20 cellular contexts compared by ENCODE assay signal in the genomic region with DNA sequence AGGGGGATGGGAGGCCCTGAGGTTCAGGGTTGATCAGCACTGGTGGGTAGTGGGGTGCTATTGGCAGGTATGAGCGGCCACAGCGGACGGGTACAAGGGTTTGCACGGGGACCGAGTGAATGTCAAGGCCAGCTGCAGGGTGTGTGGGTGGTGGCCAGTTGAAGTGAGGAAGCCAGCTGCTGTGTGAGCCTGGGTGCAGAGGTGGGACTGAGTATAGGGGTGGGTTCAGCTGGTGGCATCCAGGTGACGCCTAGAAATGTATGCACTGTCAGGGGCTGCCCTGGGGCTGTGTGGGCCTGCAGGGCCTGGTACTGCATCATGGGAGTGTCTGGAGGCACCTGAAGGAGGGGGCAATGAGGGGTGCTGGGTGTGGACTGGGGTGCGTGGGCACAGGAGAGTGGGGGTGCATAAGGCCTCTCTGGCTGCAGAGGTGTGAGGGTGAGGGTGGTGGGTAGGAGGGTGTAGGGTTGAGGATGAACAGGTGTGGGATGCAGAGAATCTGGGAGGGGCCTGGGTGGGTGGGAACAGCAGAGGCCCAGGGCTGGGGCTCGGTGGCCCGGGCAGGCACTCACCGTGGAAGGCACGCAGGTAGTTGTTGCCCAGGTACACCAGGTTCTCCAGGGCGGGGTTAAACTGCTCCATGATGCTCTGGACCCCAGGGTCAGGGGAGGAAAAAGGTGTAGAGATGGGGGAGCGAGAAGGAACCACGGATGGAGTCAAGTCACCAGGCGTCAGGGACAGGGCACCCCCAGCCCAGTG. TPM values are rescaled to one million over a fixed set of nuclear protein-coding genes. Genes with fewer than 3 reads are reported as not detected.
DNase-seq lines count a peak whose midpoint lies in the region; ATAC-seq and TF ChIP-seq lines count a peak whose summit lies in the region.
"Had no signal": no experiment of that assay in that cellular context is flagged by ENCODE, and none has a peak within 500 bp of the region (broad histone marks: within the 10 kb centered on the region; RNA-seq: fewer than 3 reads in every experiment).

No MANE protein-coding gene starts in this region.

- H2BK12ac ChIP-seq in mesenchymal stem cell (ENCODE audit: low read length in 2 of 2) = no peak overlapping the region

- TF ChIP-seq CTCF in glutamatergic neuron (IDR thresholded peaks at IDR 0.05; ENCODE audit: partially characterized antibody, unreplicated experiment) (no peak), endodermal cell (conservative IDR thresholded peaks at IDR 0.05) (no peak)

- H3K4me1 ChIP-seq in mesenchymal stem cell (ENCODE audit: control insufficient read depth, insufficient read depth, low read depth, low read length) (peaks cover 19% of the 10 kb centered on the region), endodermal cell (ENCODE audit: control insufficient read depth, insufficient read depth, low read length) (no peaks in the 10 kb centered on the region)
- no peaks in the 10 kb centered on the region for H3K4me1 ChIP-seq in CD4-positive, alpha-beta memory T cell (ENCODE audit: insufficient read depth, low read length)
- H3K4me1 ChIP-seq: spleen had no signal

- no peak for DNase-seq in activated T-cell treated with anti-CD3 and anti-CD28 coated beads, Interleukin-2, amount 50 U/mL, for 72 hours
- no peak for DNase-seq in activated T-cell treated with anti-CD3 and anti-CD28 coated beads, Interleukin-2, amount 50 U/mL, for 48 hours
- DNase-seq in activated CD8-positive, alpha-beta T cell treated with anti-CD3 and anti-CD28 coated beads, Interleukin-2, amount 10 ng/mL, durations not matched to agents 7 days and 5 days = peak; percentile 32
- no peak for DNase-seq in mesenchymal stem cell
- DNase-seq in stimulated activated naive B cell treated with anti-CD40 and anti-IgM and Interleukin-4, amounts not matched to agents 10 μg/mL and 1 μg/mL and 100 μg/mL, for 72 hours = no peak
- no peak for DNase-seq in glutamatergic neuron
- no peak for DNase-seq in CD4-positive, alpha-beta memory T cell
- no peak for DNase-seq in endodermal cell
- DNase-seq: activated CD4-positive, alpha-beta T cell treated with anti-CD3 and anti-CD28 coated beads for 4 hours; brain microvascular endothelial cell; DMS79 treated with DMSO at 0.1 percent for 48 hours; NCI-H1436 treated with DMSO at 0.1 percent for 48 hours; spleen; stimulated activated CD8-positive, alpha-beta memory T cell treated with anti-CD3 and anti-CD28 coated beads, Interleukin-4, amount 100 ng/mL, for 48 hours had no signal

- H3K27ac ChIP-seq in mesenchymal stem cell (ENCODE audit: low read length, poor library complexity, severe bottlenecking) (no peak overlapping the region), endodermal cell (ENCODE audit: low read depth, low read length) (no peak overlapping the region)
- no peak overlapping the region for H3K27ac ChIP-seq in CD4-positive, alpha-beta memory T cell (ENCODE audit: low read depth, low read length)
- H3K27ac ChIP-seq: brain microvascular endothelial cell, C4-2B, spleen had no signal

- POLR2A ChIA-PET in activated CD8-positive, alpha-beta T cell treated with anti-CD3 and anti-CD28 coated beads, Interleukin-2, amount 10 ng/mL, durations not matched to agents 7 days and 5 days (lab: Charles Lee) = interaction anchor here (0.6 kb wide), 1 partner anchor 137 kb away, joined by 3 read pairs; no protein-coding TSS in a partner anchor
- POLR2A ChIA-PET in CD4-positive, alpha-beta memory T cell (lab: Charles Lee; ENCODE audit: partially characterized antibody) = no interaction called here

- no peak overlapping the region for H4K8ac ChIP-seq in mesenchymal stem cell (ENCODE audit: low read length)

- H3K4me3 ChIP-seq in mesenchymal stem cell (ENCODE audit: insufficient read depth in 1 of 2, low read depth in 1 of 2, low read length in 2 of 2) (no peak overlapping the region), endodermal cell (ENCODE audit: low read length) (no peak overlapping the region)
- H3K4me3 ChIP-seq in CD4-positive, alpha-beta memory T cell (ENCODE audit: low read length in 2 of 2) = no peak overlapping the region
- H3K4me3 ChIP-seq: spleen, thoracic aorta had no signal

- H3K9me3 Mint-ChIP-seq in activated T-cell treated with anti-CD3 and anti-CD28 coated beads, Interleukin-2, amount 50 U/mL, for 72 hours = no peaks in the 10 kb centered on the region
- H3K9me3 Mint-ChIP-seq in activated CD8-positive, alpha-beta T cell treated with anti-CD3 and anti-CD28 coated beads, Interleukin-2, amount 10 ng/mL, durations not matched to agents 7 days and 5 days (ENCODE audit: insufficient read depth) = no peaks in the 10 kb centered on the region
- H3K9me3 Mint-ChIP-seq in stimulated activated naive B cell treated with anti-CD40 and anti-IgM and Interleukin-4, amounts not matched to agents 10 μg/mL and 1 μg/mL and 100 μg/mL, for 72 hours = peaks cover 0 to 2% of the 10 kb centered on the region in 2 donors
- H3K9me3 Mint-ChIP-seq in glutamatergic neuron (ENCODE audit: unreplicated experiment) (peaks cover 3% of the 10 kb centered on the region), endodermal cell (no peaks in the 10 kb centered on the region)
- H3K9me3 Mint-ChIP-seq in CD4-positive, alpha-beta memory T cell = peaks cover 0 to 4% (median 0%) of the 10 kb centered on the region in 8 donors
- H3K9me3 Mint-ChIP-seq: activated naive CD4-positive, alpha-beta T cell treated with anti-CD3 and anti-CD28 coated beads, Interleukin-2, amount 50 U/mL, for 72 hours; dendritic cell treated with granulocyte-macrophage colony-stimulating factor and Interleukin-4, amounts not matched to agents 40 ng/mL and 50 ng/mL, for 4 days had no signal

- ATAC-seq in activated T-cell treated with anti-CD3 and anti-CD28 coated beads, Interleukin-2, amount 50 U/mL, for 72 hours (replicated peaks in 1 of 2) = peak; percentile 21 to 22
- peak; percentile 47 for ATAC-seq in activated CD8-positive, alpha-beta T cell treated with anti-CD3 and anti-CD28 coated beads, Interleukin-2, amount 10 ng/mL, durations not matched to agents 7 days and 5 days
- peak; percentile 43 to 57 for ATAC-seq in stimulated activated naive B cell treated with anti-CD40 and anti-IgM and Interleukin-4, amounts not matched to agents 10 μg/mL and 1 μg/mL and 100 μg/mL, for 72 hours (replicated peaks)

- H3K4me1 Mint-ChIP-seq in activated T-cell treated with anti-CD3 and anti-CD28 coated beads, Interleukin-2, amount 50 U/mL, for 72 hours (ENCODE audit: low read depth) = peaks cover 5% of the 10 kb centered on the region
- peaks cover 15% of the 10 kb centered on the region for H3K4me1 Mint-ChIP-seq in activated CD8-positive, alpha-beta T cell treated with anti-CD3 and anti-CD28 coated beads, Interleukin-2, amount 10 ng/mL, durations not matched to agents 7 days and 5 days (ENCODE audit: low read depth)
- peaks cover 5% of the 10 kb centered on the region in 2 donors for H3K4me1 Mint-ChIP-seq in stimulated activated naive B cell treated with anti-CD40 and anti-IgM and Interleukin-4, amounts not matched to agents 10 μg/mL and 1 μg/mL and 100 μg/mL, for 72 hours
- peaks cover 11% of the 10 kb centered on the region for H3K4me1 Mint-ChIP-seq in glutamatergic neuron (ENCODE audit: low read depth, unreplicated experiment)
- H3K4me1 Mint-ChIP-seq in CD4-positive, alpha-beta memory T cell = peaks cover 4 to 18% (median 8%) of the 10 kb centered on the region in 4 donors
- peaks cover 6% of the 10 kb centered on the region for H3K4me1 Mint-ChIP-seq in endodermal cell

- no peak overlapping the region for H2BK5ac ChIP-seq in mesenchymal stem cell (ENCODE audit: low read depth, low read length, poor library complexity, severe bottlenecking)

- no peak overlapping the region for H3K23ac ChIP-seq in mesenchymal stem cell (ENCODE audit: low read length in 2 of 2)

- peaks cover 0 to 24% of the 10 kb centered on the region in 2 experiments for H3K36me3 ChIP-seq in mesenchymal stem cell (ENCODE audit: control insufficient read depth in 1 of 2, insufficient read depth in 2 of 2, low read depth in 1 of 2, low read length in 2 of 2)
- H3K36me3 ChIP-seq in CD4-positive, alpha-beta memory T cell (ENCODE audit: insufficient read depth, low read length) = no peaks in the 10 kb centered on the region
- no peaks in the 10 kb centered on the region for H3K36me3 ChIP-seq in endodermal cell (ENCODE audit: control insufficient read depth, insufficient read depth, low read length)
- H3K36me3 ChIP-seq: brain microvascular endothelial cell, thoracic aorta had no signal

- H3K27me3 ChIP-seq in mesenchymal stem cell (ENCODE audit: control insufficient read depth in 1 of 2, insufficient read depth in 1 of 2, low read length in 2 of 2) (peaks cover 0 to 10% of the 10 kb centered on the region in 2 experiments), endodermal cell (ENCODE audit: control insufficient read depth, insufficient read depth, low read length, poor library complexity, severe bottlenecking) (peaks cover 4% of the 10 kb centered on the region)
- H3K27me3 ChIP-seq in CD4-positive, alpha-beta memory T cell (ENCODE audit: insufficient read depth, low read length) = no peaks in the 10 kb centered on the region
- H3K27me3 ChIP-seq: brain microvascular endothelial cell, spleen had no signal

- H4K91ac ChIP-seq in mesenchymal stem cell (ENCODE audit: low read length) = peak overlapping the region; percentile 29

- H3K18ac ChIP-seq in mesenchymal stem cell (ENCODE audit: low read depth in 1 of 2, low read length in 2 of 2) = no peak overlapping the region

- H3K4me2 ChIP-seq in mesenchymal stem cell (ENCODE audit: low read length, poor library complexity, severe bottlenecking) = no peak overlapping the region

- H3K27ac Mint-ChIP-seq in activated T-cell treated with anti-CD3 and anti-CD28 coated beads, Interleukin-2, amount 50 U/mL, for 72 hours = no peak overlapping the region
- no peak overlapping the region for H3K27ac Mint-ChIP-seq in activated CD8-positive, alpha-beta T cell treated with anti-CD3 and anti-CD28 coated beads, Interleukin-2, amount 10 ng/mL, durations not matched to agents 7 days and 5 days
- H3K27ac Mint-ChIP-seq in stimulated activated naive B cell treated with anti-CD40 and anti-IgM and Interleukin-4, amounts not matched to agents 10 μg/mL and 1 μg/mL and 100 μg/mL, for 72 hours = peak overlapping the region; percentile 75
- H3K27ac Mint-ChIP-seq in glutamatergic neuron (ENCODE audit: unreplicated experiment) (no peak overlapping the region), endodermal cell (no peak overlapping the region)
- H3K27ac Mint-ChIP-seq in CD4-positive, alpha-beta memory T cell = peak overlapping the region in 3 of 7 donors; percentile 74 to 93 (median 89)
- H3K27ac Mint-ChIP-seq: dendritic cell treated with granulocyte-macrophage colony-stimulating factor and Interleukin-4, amounts not matched to agents 40 ng/mL and 50 ng/mL, for 4 days had no signal

- no peaks in the 10 kb centered on the region for H3K79me1 ChIP-seq in mesenchymal stem cell (replicated peaks; ENCODE audit: low read length, poor library complexity, severe bottlenecking)

- no peak overlapping the region for H2BK120ac ChIP-seq in mesenchymal stem cell (ENCODE audit: low read depth, low read length)

- no peaks in the 10 kb centered on the region for H3K27me3 Mint-ChIP-seq in activated T-cell treated with anti-CD3 and anti-CD28 coated beads, Interleukin-2, amount 50 U/mL, for 72 hours (ENCODE audit: low read depth)
- no peaks in the 10 kb centered on the region for H3K27me3 Mint-ChIP-seq in activated CD8-positive, alpha-beta T cell treated with anti-CD3 and anti-CD28 coated beads, Interleukin-2, amount 10 ng/mL, durations not matched to agents 7 days and 5 days (ENCODE audit: low read depth)
- H3K27me3 Mint-ChIP-seq in stimulated activated naive B cell treated with anti-CD40 and anti-IgM and Interleukin-4, amounts not matched to agents 10 μg/mL and 1 μg/mL and 100 μg/mL, for 72 hours = peaks cover 0 to 5% of the 10 kb centered on the region in 2 donors
- H3K27me3 Mint-ChIP-seq in glutamatergic neuron (ENCODE audit: unreplicated experiment) = peaks cover 7% of the 10 kb centered on the region
- H3K27me3 Mint-ChIP-seq in CD4-positive, alpha-beta memory T cell = no peaks in the 10 kb centered on the region
- H3K27me3 Mint-ChIP-seq in endodermal cell (ENCODE audit: insufficient read depth) = no peaks in the 10 kb centered on the region

- no peak overlapping the region for H3K14ac ChIP-seq in mesenchymal stem cell (ENCODE audit: low read length in 2 of 2)

- H3K9ac ChIP-seq in mesenchymal stem cell (ENCODE audit: low read length) = no peak overlapping the region
- no peak overlapping the region for H3K9ac ChIP-seq in endodermal cell (ENCODE audit: extremely low read depth, low read length, poor library complexity, severe bottlenecking)

- no peak overlapping the region for H2AK5ac ChIP-seq in mesenchymal stem cell (ENCODE audit: low read length, severe bottlenecking)

- H2BK15ac ChIP-seq in mesenchymal stem cell (ENCODE audit: low read depth, poor library complexity, severe bottlenecking) = no peak overlapping the region

- H3K9me3 ChIP-seq in mesenchymal stem cell (ENCODE audit: control insufficient read depth, low read length) (no peaks in the 10 kb centered on the region), endodermal cell (ENCODE audit: control insufficient read depth, low read length) (no peaks in the 10 kb centered on the region)
- no peaks in the 10 kb centered on the region for H3K9me3 ChIP-seq in CD4-positive, alpha-beta memory T cell (ENCODE audit: control insufficient read depth in 1 of 2, low read length in 2 of 2)
- H3K9me3 ChIP-seq: spleen, thoracic aorta had no signal

- no peak overlapping the region for H3K4me3 Mint-ChIP-seq in activated T-cell treated with anti-CD3 and anti-CD28 coated beads, Interleukin-2, amount 50 U/mL, for 72 hours
- H3K4me3 Mint-ChIP-seq in activated CD8-positive, alpha-beta T cell treated with anti-CD3 and anti-CD28 coated beads, Interleukin-2, amount 10 ng/mL, durations not matched to agents 7 days and 5 days = no peak overlapping the region
- H3K4me3 Mint-ChIP-seq in stimulated activated naive B cell treated with anti-CD40 and anti-IgM and Interleukin-4, amounts not matched to agents 10 μg/mL and 1 μg/mL and 100 μg/mL, for 72 hours = no peak overlapping the region
- H3K4me3 Mint-ChIP-seq in glutamatergic neuron (ENCODE audit: unreplicated experiment) (no peak overlapping the region), endodermal cell (no peak overlapping the region)
- H3K4me3 Mint-ChIP-seq in CD4-positive, alpha-beta memory T cell = no peak overlapping the region
- H3K4me3 Mint-ChIP-seq: dendritic cell treated with granulocyte-macrophage colony-stimulating factor and Interleukin-4, amounts not matched to agents 40 ng/mL and 50 ng/mL, for 4 days had no signal

- H2AFZ ChIP-seq in mesenchymal stem cell (ENCODE audit: low read depth, low read length) = no peak overlapping the region

- no peak overlapping the region for H3K4ac ChIP-seq in mesenchymal stem cell (ENCODE audit: low read depth in 1 of 2, low read length in 2 of 2)

- CTCF ChIA-PET in activated CD8-positive, alpha-beta T cell treated with anti-CD3 and anti-CD28 coated beads, Interleukin-2, amount 10 ng/mL, durations not matched to agents 7 days and 5 days (lab: Charles Lee) = no interaction called here
- CTCF ChIA-PET in CD4-positive, alpha-beta memory T cell (lab: Charles Lee; ENCODE audit: partially characterized antibody) = no interaction called here

- intact Hi-C loops in CD4-positive, alpha-beta memory T cell (cut with micrococcal nuclease) = no loop called here

- peaks cover 0 to 2% of the 10 kb centered on the region in 2 donors for H3K36me3 Mint-ChIP-seq in activated T-cell treated with anti-CD3 and anti-CD28 coated beads, Interleukin-2, amount 50 U/mL, for 72 hours (ENCODE audit: insufficient read depth in 2 of 2)
- no peaks in the 10 kb centered on the region for H3K36me3 Mint-ChIP-seq in activated CD8-positive, alpha-beta T cell treated with anti-CD3 and anti-CD28 coated beads, Interleukin-2, amount 10 ng/mL, durations not matched to agents 7 days and 5 days (ENCODE audit: low read depth)
- H3K36me3 Mint-ChIP-seq in stimulated activated naive B cell treated with anti-CD40 and anti-IgM and Interleukin-4, amounts not matched to agents 10 μg/mL and 1 μg/mL and 100 μg/mL, for 72 hours = peaks cover 15 to 22% of the 10 kb centered on the region in 2 donors
- H3K36me3 Mint-ChIP-seq in glutamatergic neuron (ENCODE audit: unreplicated experiment) (no peaks in the 10 kb centered on the region), endodermal cell (ENCODE audit: low read depth) (peaks cover 2% of the 10 kb centered on the region)
- peaks cover 0 to 9% of the 10 kb centered on the region in 2 donors for H3K36me3 Mint-ChIP-seq in CD4-positive, alpha-beta memory T cell
- H3K36me3 Mint-ChIP-seq: activated naive CD4-positive, alpha-beta T cell treated with anti-CD3 and anti-CD28 coated beads, Interleukin-2, amount 50 U/mL, for 72 hours had no signal

- WGBS in mesenchymal stem cell = 93% methylated on average over 15 of the region's 15 CpGs
- WGBS in endodermal cell (ENCODE audit: insufficient coverage in 1 of 2, insufficient read length in 1 of 2), 2 experiments = 93 to 98% methylated on average over 5 to 15 of the region's 15 CpGs

RNA-seq across cellular contexts. Expression of gene BAIAP2L2, which starts 1.7 kb away (rescaled TPM):
- total RNA-seq in activated T-cell treated with anti-CD3 and anti-CD28 coated beads, Interleukin-2, amount 50 U/mL, for 72 hours = 1 to 10 TPM; 1.3 to 1.4 TPM
- total RNA-seq in activated CD8-positive, alpha-beta T cell treated with anti-CD3 and anti-CD28 coated beads, Interleukin-2, amount 10 ng/mL, durations not matched to agents 7 days and 5 days = under 1 TPM; 0.47 to 0.58 TPM
- 0.33 TPM for polyA plus RNA-seq in mesenchymal stem cell (2013, experiment 1 of 2)
- 0.30 TPM for polyA plus RNA-seq in mesenchymal stem cell (2013, experiment 2 of 2)
- total RNA-seq in glutamatergic neuron (ENCODE audit: unreplicated experiment) (28.6 TPM), endodermal cell (1 to 10 TPM; 1.4 to 3.7 TPM)
- 1 to 10 TPM; 3.6 to 3.7 TPM for total RNA-seq in CD4-positive, alpha-beta memory T cell
- polyA plus RNA-seq in CD4-positive, alpha-beta memory T cell = not detected
- polyA plus RNA-seq in endodermal cell (2013, experiment 1 of 2) = 2.7 TPM
- polyA plus RNA-seq in endodermal cell (2013, experiment 2 of 2) = 1.9 TPM
- total RNA-seq: M059J had no signal

RNA-seq across cellular contexts. Expression of gene SLC16A8, which starts 24.8 kb away (rescaled TPM):
- total RNA-seq in activated T-cell treated with anti-CD3 and anti-CD28 coated beads, Interleukin-2, amount 50 U/mL, for 72 hours = not detected
- total RNA-seq in activated CD8-positive, alpha-beta T cell treated with anti-CD3 and anti-CD28 coated beads, Interleukin-2, amount 10 ng/mL, durations not matched to agents 7 days and 5 days = not detected
- polyA plus RNA-seq in mesenchymal stem cell (2013, experiment 1 of 2) = not detected
- polyA plus RNA-seq in mesenchymal stem cell (2013, experiment 2 of 2) = not detected
- total RNA-seq in glutamatergic neuron (ENCODE audit: unreplicated experiment) (not detected), endodermal cell (1 to 10 TPM in 1 of 2 donors, under 1 TPM in 1; 0.57 to 1.1 TPM)
- total RNA-seq in CD4-positive, alpha-beta memory T cell = not detected
- not detected for polyA plus RNA-seq in CD4-positive, alpha-beta memory T cell
- 0.61 TPM for polyA plus RNA-seq in endodermal cell (2013, experiment 1 of 2)
- 0.17 TPM for polyA plus RNA-seq in endodermal cell (2013, experiment 2 of 2)
- total RNA-seq: M059J, SK-MEL-5 had no signal

RNA-seq across cellular contexts. Expression of gene PICK1, which starts 51.5 kb away (rescaled TPM):
- 10 to 100 TPM; 21.2 to 24.2 TPM for total RNA-seq in activated T-cell treated with anti-CD3 and anti-CD28 coated beads, Interleukin-2, amount 50 U/mL, for 72 hours
- total RNA-seq in activated CD8-positive, alpha-beta T cell treated with anti-CD3 and anti-CD28 coated beads, Interleukin-2, amount 10 ng/mL, durations not matched to agents 7 days and 5 days = 10 to 100 TPM; 12.7 to 14.0 TPM
- 5.7 TPM for polyA plus RNA-seq in mesenchymal stem cell (2013, experiment 1 of 2)
- polyA plus RNA-seq in mesenchymal stem cell (2013, experiment 2 of 2) = 5.9 TPM
- total RNA-seq in glutamatergic neuron (ENCODE audit: unreplicated experiment) (44.8 TPM), endodermal cell (10 to 100 TPM; 42.7 to 54.1 TPM)
- total RNA-seq in CD4-positive, alpha-beta memory T cell = 10 to 100 TPM; 25.5 to 28.0 TPM
- polyA plus RNA-seq in CD4-positive, alpha-beta memory T cell = 10 to 100 TPM in 1 of 2 donors, 1 to 10 TPM in 1; 6.5 to 10.2 TPM
- polyA plus RNA-seq in endodermal cell (2013, experiment 1 of 2) = 22.8 TPM
- 20.1 TPM for polyA plus RNA-seq in endodermal cell (2013, experiment 2 of 2)
